8 cellular contexts compared by ENCODE assay signal in genomic region chr11:77590194-77590591, GRCh38. TPM values are rescaled to one million over a fixed set of nuclear protein-coding genes. Genes with fewer than 3 reads are reported as not detected.
A peak's percentile ranks its signal among the peaks of the same experiment; 100 is the strongest.
DNase-seq lines count a peak whose midpoint lies in the region; ATAC-seq, FAIRE-seq and TF ChIP-seq lines count a peak whose summit lies in the region.

No MANE protein-coding gene starts in this region.

- H3K27me3 Mint-ChIP-seq in GM23338 (ENCODE audit: insufficient read depth, low read depth, poor library complexity): peaks cover 23% of the 10 kb centered on the region

- TF ChIP-seq EP300 in K562 (IDR thresholded peaks at IDR 0.05; ENCODE audit: low read length): no peak

- TF ChIP-seq CTCF in GM23338 (conservative IDR thresholded peaks at IDR 0.05; ENCODE audit: low read depth in 2 of 2) (peak in 1 of 2 experiments; percentile 31; a peak in 1 of 4 replicates), K562 (IDR thresholded peaks at IDR 0.05 in 2 of 3, conservative IDR thresholded peaks at IDR 0.05 in 1 of 3; ENCODE audit: insufficient read depth in 2 of 3, low read depth in 1 of 3, low read length in 3 of 3) (no peak), retinal pigment epithelial cell (conservative IDR thresholded peaks at IDR 0.05; ENCODE audit: low read depth, low read length) (peak; percentile 1)

- ATAC-seq in GM23338: peak; percentile 48
- ATAC-seq in K562: no peak
- no peak for ATAC-seq in HG02623 (IDR thresholded peaks at IDR 0.05; ENCODE audit: unreplicated experiment)

- no peak for TF ChIP-seq POLR2A in K562 (conservative IDR thresholded peaks at IDR 0.05)

- H3K36me3 Mint-ChIP-seq in GM23338 (ENCODE audit: low read depth): peaks cover 11% of the 10 kb centered on the region

- H3K9me1 ChIP-seq in K562 (ENCODE audit: control insufficient read depth, insufficient read depth, low read length): no peaks in the 10 kb centered on the region

- POLR2A ChIA-PET in K562 (lab: Yijun Ruan, JAX): interaction anchor here (0.7 to 2.1 kb wide), 4 partner anchors 12 to 222 kb away, joined by 3 to 6 read pairs (median 4); no protein-coding TSS in a partner anchor

- in situ Hi-C loops in K562 (cut with MboI): no loop called here

- H3K27ac ChIP-seq in GM23338 (ENCODE audit: low read depth) (no peak overlapping the region), K562 (ENCODE audit: extremely low read depth, low read depth, low read length) (no peak overlapping the region), iPS-18a (ENCODE audit: low read length) (no peak overlapping the region)

- H3K4me3 Mint-ChIP-seq in GM23338: peak overlapping the region; percentile 86

- H3K9me2 ChIP-seq in GM23338 (ENCODE audit: insufficient read depth): no peaks in the 10 kb centered on the region

- H3K9me3 Mint-ChIP-seq in GM23338: peaks cover 12% of the 10 kb centered on the region; the same call in 2 of the 3 replicates

- H3K36me3 ChIP-seq in GM23338 (ENCODE audit: insufficient read depth): no peaks in the 10 kb centered on the region
- no peaks in the 10 kb centered on the region for H3K36me3 ChIP-seq in K562 (ENCODE audit: control insufficient read depth, insufficient read depth, low read length)
- H3K36me3 ChIP-seq in iPS-18a (ENCODE audit: control insufficient read depth, low read depth, low read length): no peaks in the 10 kb centered on the region

- no TSS peak for BruUV-seq in K562 (replicated peaks; lab: Mats Ljungman, UMichigan)

- H2AFZ ChIP-seq in GM23338 (peak overlapping the region; percentile 100), K562 (ENCODE audit: low read depth, low read length) (peak overlapping the region; percentile 86)

- H3K9me3 ChIP-seq in K562 (replicated peaks; ENCODE audit: control insufficient read depth, insufficient read depth, low read depth, low read length): no peaks in the 10 kb centered on the region
- no peaks in the 10 kb centered on the region for H3K9me3 ChIP-seq in iPS-18a (ENCODE audit: control insufficient read depth, low read depth, low read length)

- H3K9ac ChIP-seq in K562 (ENCODE audit: insufficient read depth in 1 of 2, low read depth in 2 of 2, low read length in 2 of 2): peak overlapping the region; percentile 51 to 91; a peak in 3 of 4 replicates
- peak overlapping the region; percentile 66 for H3K9ac ChIP-seq in iPS-18a (ENCODE audit: low read length)

- H3K4me1 Mint-ChIP-seq in GM23338: peaks cover 8% of the 10 kb centered on the region

- peaks cover 12% of the 10 kb centered on the region; the same call in 1 of the 2 replicates for H3K4me1 ChIP-seq in GM23338 (ENCODE audit: insufficient read depth)
- peaks cover 4 to 18% of the 10 kb centered on the region in 2 experiments; a peak in 3 of 5 replicates for H3K4me1 ChIP-seq in K562 (replicated peaks in 1 of 2; ENCODE audit: control insufficient read depth in 2 of 2, insufficient read depth in 2 of 2, low read length in 2 of 2)
- peaks cover 9% of the 10 kb centered on the region for H3K4me1 ChIP-seq in iPS-18a (ENCODE audit: control insufficient read depth, low read depth, low read length)

- no peak overlapping the region for H3K27ac Mint-ChIP-seq in GM23338

- H3K4me2 ChIP-seq in GM23338: peak overlapping the region; percentile 99
- H3K4me2 ChIP-seq in K562 (ENCODE audit: insufficient read depth, low read length): peak overlapping the region; percentile 81

- peaks cover 20% of the 10 kb centered on the region for H3K27me3 ChIP-seq in GM23338 (ENCODE audit: insufficient read depth)
- no peaks in the 10 kb centered on the region for H3K27me3 ChIP-seq in K562 (ENCODE audit: control insufficient read depth in 2 of 2, insufficient read depth in 2 of 2, low read length in 2 of 2)
- H3K27me3 ChIP-seq in iPS-18a (ENCODE audit: control insufficient read depth, insufficient read depth, low read length): peaks cover 21% of the 10 kb centered on the region

- intact Hi-C loops in K562 (cut with micrococcal nuclease): no loop called here

- H3K79me2 ChIP-seq in GM23338 (replicated peaks; ENCODE audit: insufficient read depth) (no peaks in the 10 kb centered on the region), K562 (ENCODE audit: control insufficient read depth, insufficient read depth, low read length) (no peaks in the 10 kb centered on the region)

- no peak for FAIRE-seq in K562 (lab: Jason Lieb, UNC)

- no peaks in the 10 kb centered on the region for H4K20me1 ChIP-seq in GM23338 (replicated peaks; ENCODE audit: insufficient read depth)
- H4K20me1 ChIP-seq in K562 (replicated peaks; ENCODE audit: control insufficient read depth, insufficient read depth, low read length): no peaks in the 10 kb centered on the region

- CTCF ChIA-PET in K562 (lab: Yijun Ruan, JAX; ENCODE audit: low intra/inter-chr PET ratio): no interaction called here

- H3K4me3 ChIP-seq in GM23338: peak overlapping the region; percentile 88
- peak overlapping the region; percentile 56 for H3K4me3 ChIP-seq in K562
- H3K4me3 ChIP-seq in iPS-18a (ENCODE audit: low read length): peak overlapping the region; percentile 91
- H3K4me3 ChIP-seq in retinal pigment epithelial cell (ENCODE audit: low read length): peak overlapping the region; percentile 67

- TF ChIP-seq RAD21 in K562 (CRISPR knock-in tag; conservative IDR thresholded peaks at IDR 0.05 in 1 of 2, IDR thresholded peaks at IDR 0.05 in 1 of 2): no peak

- H3F3A ChIP-seq in GM23338 (replicated peaks; ENCODE audit: low read depth): peaks cover 14% of the 10 kb centered on the region; the same call in 1 of the 2 replicates

- 79% methylated on average over 25 of the region's 25 CpGs for WGBS in K562 (ENCODE audit: insufficient coverage, low coverage, missing lambda C conversion rate)

- peak; percentile 13 for DNase-seq in DMS114 treated with DMSO at 0.1 percent for 48 hours (lab: John Stamatoyannopoulos, UW; ENCODE audit: unreplicated experiment)
- DNase-seq in GM23338 (ENCODE audit: low spot score): peak; percentile 76
- DNase-seq in NCI-H345 treated with DMSO at 0.1 percent for 48 hours (lab: John Stamatoyannopoulos, UW; ENCODE audit: unreplicated experiment): peak; percentile 76
- DNase-seq in K562 (ENCODE audit: extremely low read depth in 1 of 4, low spot score in 3 of 4): no peak
- no peak for DNase-seq in retinal pigment epithelial cell (ENCODE audit: low read depth)
- DNase-seq in NAMALWA (ENCODE audit: low spot score): no peak

TF ChIP-seq in K562, 482 proteins besides CTCF, POLR2A, EP300 and RAD21 (continues in another document):
- TF ChIP-seq ZFP91 (CRISPR knock-in tag; IDR thresholded peaks at IDR 0.05): 0 out of 2 replicates have a peak, but pooled peaks have one; percentile 29

RNA-seq across cellular contexts. Expression of gene AQP11, which starts 0.4 kb away (rescaled TPM):
- 1.7 and 1.8 TPM in 2 replicates for total RNA-seq in GM23338 (2014; rRNA removed; shearing (Covaris generic))
- polyA plus RNA-seq in GM23338 (2016; fragmentation: Nextera tagmentation; extraction: Ambion mirVana) (3.4 and 4.1 TPM in 2 replicates), K562 (2011; rRNA removed) (0.39 and 0.54 TPM in 2 replicates), K562 (2014; fragmentation: Illumina TruSeq; extraction: Trizol) (0.09 and 0.18 TPM in 2 replicates), K562 (2014; fragmentation: Nextera tagmentation; extraction: Ambion mirVana) (1 to 10 TPM in 1 of 2 experiments, under 1 TPM in 1; 0.42 to 1.0 TPM), K562 (2014; rRNA removed) (0.37 and 0.51 TPM in 2 replicates)
- 1.1 and 2.0 TPM in 2 replicates for total RNA-seq in K562 (2011; cell fraction: chromatin; rRNA removed; ENCODE audit: low replicate concordance)
- total RNA-seq in K562 (2011; cell fraction: nucleolus; rRNA removed): 2.0 and 2.1 TPM in 2 replicates
- total RNA-seq in K562 (2011; cell fraction: nucleoplasm; rRNA removed): 1.1 and 1.5 TPM in 2 replicates
- total RNA-seq in K562 (2014; rRNA removed) (0.36 and 0.45 TPM in 2 replicates), K562 (2014; rRNA removed; fragmentation: Illumina TruSeq; extraction: Trizol) (0.11 and 0.16 TPM in 2 replicates), K562 (2015; rRNA removed; fragmentation: Illumina TruSeq; extraction: Trizol) (0.25 and 0.34 TPM in 2 replicates), K562 (2021) (0.35 and 0.58 TPM in 2 replicates)
- 0.47 and 1.1 TPM in 2 replicates for polyA plus RNA-seq in K562 (2011; cell fraction: cytosol; rRNA removed)
- polyA plus RNA-seq in K562 (2011; cell fraction: nucleus; rRNA removed): 3.5 and 6.4 TPM in 2 replicates
- polyA plus RNA-seq in K562 (2012): 0.83 and 1.5 TPM in 2 replicates
- 0.18 and 0.39 TPM in 2 replicates for polyA minus RNA-seq in K562 (2011; rRNA and poly(A)+ RNA removed)
- 0.82 TPM in 1 of 2 replicates, not detected in the other for polyA minus RNA-seq in K562 (2011; cell fraction: cytosol; rRNA and poly(A)+ RNA removed)
- polyA minus RNA-seq in K562 (2011; cell fraction: nucleus; rRNA and poly(A)+ RNA removed): 0.67 and 1.00 TPM in 2 replicates

RNA-seq across cellular contexts. Expression of gene CLNS1A, which starts 47.4 kb away (rescaled TPM):
- 204 and 208 TPM in 2 replicates for total RNA-seq in GM23338 (2014; rRNA removed; shearing (Covaris generic))
- 131 and 160 TPM in 2 replicates for polyA plus RNA-seq in GM23338 (2016; fragmentation: Nextera tagmentation; extraction: Ambion mirVana)
- total RNA-seq in K562 (2011; cell fraction: chromatin; rRNA removed; ENCODE audit: low replicate concordance): 163 and 326 TPM in 2 replicates
- total RNA-seq in K562 (2011; cell fraction: nucleolus; rRNA removed): 82.2 and 103 TPM in 2 replicates
- 168 and 230 TPM in 2 replicates for total RNA-seq in K562 (2011; cell fraction: nucleoplasm; rRNA removed)
- total RNA-seq in K562 (2014; rRNA removed): 307 and 311 TPM in 2 replicates
- 389 and 460 TPM in 2 replicates for total RNA-seq in K562 (2014; rRNA removed; fragmentation: Illumina TruSeq; extraction: Trizol)
- 326 and 345 TPM in 2 replicates for total RNA-seq in K562 (2015; rRNA removed; fragmentation: Illumina TruSeq; extraction: Trizol)
- 225 and 234 TPM in 2 replicates for total RNA-seq in K562 (2021)
- 334 and 472 TPM in 2 replicates for polyA plus RNA-seq in K562 (2011; rRNA removed)
- 164 and 253 TPM in 2 replicates for polyA plus RNA-seq in K562 (2011; cell fraction: cytosol; rRNA removed)
- polyA plus RNA-seq in K562 (2011; cell fraction: nucleus; rRNA removed): 104 and 127 TPM in 2 replicates
- 249 and 267 TPM in 2 replicates for polyA plus RNA-seq in K562 (2012)
- 420 and 442 TPM in 2 replicates for polyA plus RNA-seq in K562 (2014; fragmentation: Illumina TruSeq; extraction: Trizol)
- 100 to 1,000 TPM; 146 to 164 TPM for polyA plus RNA-seq in K562 (2014; fragmentation: Nextera tagmentation; extraction: Ambion mirVana)
- 397 and 427 TPM in 2 replicates for polyA plus RNA-seq in K562 (2014; rRNA removed)
- polyA minus RNA-seq in K562 (2011; rRNA and poly(A)+ RNA removed): 511 and 540 TPM in 2 replicates
- 125 and 149 TPM in 2 replicates for polyA minus RNA-seq in K562 (2011; cell fraction: cytosol; rRNA and poly(A)+ RNA removed)
- 58.6 and 91.7 TPM in 2 replicates for polyA minus RNA-seq in K562 (2011; cell fraction: nucleus; rRNA and poly(A)+ RNA removed)

Comparison
In these comparisons a context has a peak if more than half of its experiments do, and no peak if none do; other contexts are left out.
1. DNase-seq: peak in DMS114 treated with DMSO at 0.1 percent for 48 hours (single experiment), GM23338 (single experiment) and NCI-H345 treated with DMSO at 0.1 percent for 48 hours (single experiment); none in K562 (0 of 4), retinal pigment epithelial cell (single experiment) and NAMALWA (single experiment).
2. Peak in every context shown above with its lines, with median percentiles within 50 percentile points of each other: H3K4me3 ChIP-seq.